ENCODE assay signal across 9 cellular contexts in the genomic region with DNA sequence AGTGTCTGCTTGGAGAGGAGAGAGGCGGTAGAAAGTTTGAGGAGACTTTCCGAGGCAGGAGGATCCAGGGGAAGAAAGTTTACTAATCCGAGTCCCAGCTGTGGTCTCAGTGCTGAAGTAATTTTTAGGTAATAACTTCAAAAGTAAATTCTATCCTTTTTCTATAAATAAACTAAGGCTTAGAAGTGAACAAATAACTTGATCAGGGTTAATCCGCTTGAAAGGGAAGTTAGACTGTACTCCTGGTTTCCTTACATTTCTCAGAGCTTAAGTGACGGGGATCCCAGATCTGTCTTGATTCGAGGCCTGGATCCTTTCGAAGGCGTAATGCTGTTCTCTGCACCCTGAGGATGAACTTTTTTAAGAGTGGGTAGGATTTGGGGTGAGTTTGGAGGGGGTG. TPM values are rescaled to one million over a fixed set of nuclear protein-coding genes. Genes with fewer than 3 reads are reported as not detected.
DNase-seq lines count a peak whose midpoint lies in the region; ATAC-seq, FAIRE-seq and TF ChIP-seq lines count a peak whose summit lies in the region.
"Had no signal": no experiment of that assay in that cellular context is flagged by ENCODE, and none has a peak within 500 bp of the region (broad histone marks: within the 10 kb centered on the region; RNA-seq: fewer than 3 reads in every experiment).

No MANE protein-coding gene starts in this region.

- peaks cover 16% of the 10 kb centered on the region for H3K36me3 Mint-ChIP-seq in activated CD8-positive, alpha-beta memory T cell treated with anti-CD3 and anti-CD28 coated beads, Interleukin-2, amount 10 ng/mL, durations not matched to agents 7 days and 5 days
- H3K36me3 Mint-ChIP-seq in activated naive CD4-positive, alpha-beta T cell treated with anti-CD3 and anti-CD28 coated beads, Interleukin-2, amount 50 U/mL, for 72 hours = peaks cover 28 to 44% of the 10 kb centered on the region in 2 donors

- H3K27me3 Mint-ChIP-seq in activated CD8-positive, alpha-beta memory T cell treated with anti-CD3 and anti-CD28 coated beads, Interleukin-2, amount 10 ng/mL, durations not matched to agents 7 days and 5 days = no peaks in the 10 kb centered on the region

- no peak overlapping the region for H3K27ac ChIP-seq in kidney (ENCODE audit: low read depth in 2 of 2, low read length in 2 of 2)
- H3K27ac ChIP-seq in thoracic aorta = no peak overlapping the region

- H3K36me3 ChIP-seq in kidney (ENCODE audit: control insufficient read depth in 1 of 2, insufficient read depth in 2 of 2, low read length in 2 of 2) (no peaks in the 10 kb centered on the region), thoracic aorta (no peaks in the 10 kb centered on the region)

- no peak for ATAC-seq in activated CD8-positive, alpha-beta memory T cell treated with anti-CD3 and anti-CD28 coated beads, Interleukin-2, amount 10 ng/mL, durations not matched to agents 7 days and 5 days
- ATAC-seq in activated naive CD4-positive, alpha-beta T cell treated with anti-CD3 and anti-CD28 coated beads, Interleukin-2, amount 50 U/mL, for 72 hours = no peak
- no peak for ATAC-seq in thoracic aorta (ENCODE audit: insufficient number of reproducible peaks, low FRiP score, low read depth)

- DNase-seq in activated CD8-positive, alpha-beta memory T cell treated with anti-CD3 and anti-CD28 coated beads, Interleukin-2, amount 10 ng/mL, durations not matched to agents 7 days and 5 days = no peak
- DNase-seq in activated CD8-positive, alpha-beta memory T cell treated with anti-CD3 and anti-CD28 coated beads, Interleukin-2, amount 50 U/mL, for 48 hours = no peak
- DNase-seq in activated naive CD4-positive, alpha-beta T cell treated with anti-CD3 and anti-CD28 coated beads, Interleukin-2, amount 50 U/mL, for 72 hours (ENCODE audit: low spot score in 2 of 2) = no peak
- no peak for DNase-seq in kidney
- DNase-seq in thoracic aorta (ENCODE audit: low spot score) = no peak
- no peak for DNase-seq in COLO829 (ENCODE audit: low spot score)
- DNase-seq in effector CD4-positive, alpha-beta T cell = no peak
- DNase-seq in hypothalamus (lab: John Stamatoyannopoulos, UW) = no peak
- DNase-seq: EL had no signal

- peak overlapping the region; percentile 82 for H3K4me3 Mint-ChIP-seq in activated CD8-positive, alpha-beta memory T cell treated with anti-CD3 and anti-CD28 coated beads, Interleukin-2, amount 10 ng/mL, durations not matched to agents 7 days and 5 days

- H3K27ac Mint-ChIP-seq in activated CD8-positive, alpha-beta memory T cell treated with anti-CD3 and anti-CD28 coated beads, Interleukin-2, amount 10 ng/mL, durations not matched to agents 7 days and 5 days = no peak overlapping the region
- peak overlapping the region; percentile 93 to 99 for H3K27ac Mint-ChIP-seq in activated naive CD4-positive, alpha-beta T cell treated with anti-CD3 and anti-CD28 coated beads, Interleukin-2, amount 50 U/mL, for 72 hours

- H3K4me3 ChIP-seq in kidney (ENCODE audit: low read length in 2 of 2) (peak overlapping the region; percentile 88 to 91), thoracic aorta (peak overlapping the region; percentile 95)

- CTCF ChIA-PET in activated CD8-positive, alpha-beta memory T cell treated with anti-CD3 and anti-CD28 coated beads, Interleukin-2, amount 10 ng/mL, durations not matched to agents 7 days and 5 days (lab: Charles Lee) = interaction anchor here (0.8 to 3.5 kb wide), 5 partner anchors 11 to 138 kb away, joined by 3 to 20 read pairs (median 9); no protein-coding TSS in a partner anchor

- peaks cover 43% of the 10 kb centered on the region for H3K4me1 Mint-ChIP-seq in activated CD8-positive, alpha-beta memory T cell treated with anti-CD3 and anti-CD28 coated beads, Interleukin-2, amount 10 ng/mL, durations not matched to agents 7 days and 5 days

- intact Hi-C loops in kidney (cut with DNase I) = no loop called here

- H3K4me1 ChIP-seq in kidney (ENCODE audit: control insufficient read depth in 1 of 2, insufficient read depth in 1 of 2, low read depth in 1 of 2, low read length in 2 of 2) (peaks cover 17 to 30% of the 10 kb centered on the region in 2 donors), thoracic aorta (ENCODE audit: control insufficient read depth in 1 of 2, low read depth in 2 of 2) (peaks cover 35 to 58% of the 10 kb centered on the region in 2 donors)

- peak overlapping the region; percentile 66 to 91 for H3K9ac ChIP-seq in kidney (ENCODE audit: low read length in 2 of 2)

- no peaks in the 10 kb centered on the region for H3K27me3 ChIP-seq in thoracic aorta (replicated peaks; ENCODE audit: insufficient read depth)

- no peak for TF ChIP-seq CTCF in kidney (IDR thresholded peaks at IDR 0.05; ENCODE audit: borderline replicate concordance, extremely low read depth, insufficient read depth)
- TF ChIP-seq CTCF in thoracic aorta (IDR thresholded peaks at IDR 0.05) = no peak

- no peak for FAIRE-seq in kidney (lab: Jason Lieb, UNC)

- H3K9me3 Mint-ChIP-seq in activated CD8-positive, alpha-beta memory T cell treated with anti-CD3 and anti-CD28 coated beads, Interleukin-2, amount 10 ng/mL, durations not matched to agents 7 days and 5 days (ENCODE audit: low read depth) = no peaks in the 10 kb centered on the region
- no peaks in the 10 kb centered on the region for H3K9me3 Mint-ChIP-seq in activated naive CD4-positive, alpha-beta T cell treated with anti-CD3 and anti-CD28 coated beads, Interleukin-2, amount 50 U/mL, for 72 hours

- H3K9me3 ChIP-seq in kidney (ENCODE audit: control insufficient read depth in 1 of 2, low read length in 2 of 2) (no peaks in the 10 kb centered on the region), thoracic aorta (no peaks in the 10 kb centered on the region)

RNA-seq across cellular contexts. Expression of gene STK35, which starts 2.6 kb away (rescaled TPM):
- 10 to 100 TPM; 17.5 to 18.2 TPM for total RNA-seq in activated CD8-positive, alpha-beta memory T cell treated with anti-CD3 and anti-CD28 coated beads, Interleukin-2, amount 10 ng/mL, durations not matched to agents 7 days and 5 days
- total RNA-seq in activated naive CD4-positive, alpha-beta T cell treated with anti-CD3 and anti-CD28 coated beads, Interleukin-2, amount 50 U/mL, for 72 hours = 10 to 100 TPM; 23.5 to 23.8 TPM
- total RNA-seq in kidney (16.5 TPM), thoracic aorta (10 to 100 TPM; 25.4 to 31.5 TPM)
- 3.7 TPM for polyA plus RNA-seq in kidney (ENCODE audit: insufficient read depth, low read depth, low replicate concordance)
